ENCODE assay signal across 8 cellular contexts in the genomic region with DNA sequence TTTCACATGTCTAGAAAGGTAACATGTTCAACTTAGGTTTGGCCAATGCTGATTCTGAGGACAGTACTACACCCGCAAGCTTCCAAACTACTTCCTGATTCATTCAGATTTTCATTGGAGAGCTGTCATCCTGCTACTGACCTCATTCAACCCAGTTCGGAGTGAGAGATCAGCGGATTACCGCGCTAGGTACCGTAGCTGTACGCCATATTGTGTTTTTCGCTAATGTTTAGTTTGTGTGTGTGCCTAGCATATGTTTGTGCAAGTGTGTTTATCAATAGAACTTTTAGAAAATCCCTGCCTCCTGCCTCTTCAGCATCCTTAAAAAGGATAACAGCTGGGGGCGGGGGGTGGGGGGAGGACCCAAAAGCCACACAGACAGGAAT. TPM values are rescaled to one million over a fixed set of nuclear protein-coding genes. Genes with fewer than 3 reads are reported as not detected.
DNase-seq lines count a peak whose midpoint lies in the region; ATAC-seq and TF ChIP-seq lines count a peak whose summit lies in the region.

No MANE protein-coding gene starts in this region.

- H3K27me3 ChIP-seq in SJCRH30: no peaks in the 10 kb centered on the region
- no peaks in the 10 kb centered on the region for H3K27me3 ChIP-seq in left ventricle myocardium inferior (ENCODE audit: low read depth)

- no peak for TF ChIP-seq CTCF in LNCaP clone FGC (IDR thresholded peaks at IDR 0.05; ENCODE audit: control insufficient read depth, extremely low read depth, insufficient read depth)
- no peak for TF ChIP-seq CTCF in left ventricle myocardium inferior (IDR thresholded peaks at IDR 0.05; ENCODE audit: borderline replicate concordance)
- TF ChIP-seq CTCF in progenitor cell of endocrine pancreas (IDR thresholded peaks at IDR 0.05; ENCODE audit: unreplicated experiment): no peak

- H3K27ac Mint-ChIP-seq in progenitor cell of endocrine pancreas: peak overlapping the region; percentile 97

- no peaks in the 10 kb centered on the region for H3K9me3 Mint-ChIP-seq in progenitor cell of endocrine pancreas (ENCODE audit: low read depth)

- H3K36me3 ChIP-seq in SJCRH30 (no peaks in the 10 kb centered on the region), left ventricle myocardium inferior (no peaks in the 10 kb centered on the region)

- no peaks in the 10 kb centered on the region for H3K36me3 Mint-ChIP-seq in progenitor cell of endocrine pancreas (ENCODE audit: insufficient read depth)

- ATAC-seq in HG02763 (IDR thresholded peaks at IDR 0.05; ENCODE audit: unreplicated experiment) (no peak), GM21619 (IDR thresholded peaks at IDR 0.05; ENCODE audit: unreplicated experiment) (no peak)

- peak overlapping the region; percentile 86 for H3K4me3 ChIP-seq in LNCaP clone FGC (ENCODE audit: low read depth, low read length)
- peak overlapping the region; percentile 96 for H3K4me3 ChIP-seq in SJCRH30
- peak overlapping the region; percentile 86 for H3K4me3 ChIP-seq in left ventricle myocardium inferior

- no peaks in the 10 kb centered on the region for H3K27me3 Mint-ChIP-seq in progenitor cell of endocrine pancreas

- H3K27ac ChIP-seq in SJCRH30 (peak overlapping the region; percentile 98), left ventricle myocardium inferior (replicated peaks) (peak overlapping the region; percentile 98)

- peaks cover 13% of the 10 kb centered on the region for H3K4me1 ChIP-seq in SJCRH30
- peaks cover 51% of the 10 kb centered on the region for H3K4me1 ChIP-seq in left ventricle myocardium inferior

- H3K9me3 ChIP-seq in SJCRH30 (replicated peaks): peaks cover 5% of the 10 kb centered on the region
- no peaks in the 10 kb centered on the region for H3K9me3 ChIP-seq in left ventricle myocardium inferior (replicated peaks)

- peaks cover 5% of the 10 kb centered on the region for H3K4me1 Mint-ChIP-seq in progenitor cell of endocrine pancreas (ENCODE audit: low read depth)

- DNase-seq in Daoy (ENCODE audit: low read depth): peak; percentile 79
- peak; percentile 65 for DNase-seq in LNCaP clone FGC (ENCODE audit: low read depth)
- peak; percentile 69 to 82 for DNase-seq in SJCRH30
- DNase-seq in amniotic epithelial cell (ENCODE audit: low read depth): peak; percentile 93
- DNase-seq in left ventricle myocardium inferior: no peak
- DNase-seq in progenitor cell of endocrine pancreas (ENCODE audit: low spot score, unreplicated experiment): no peak

- H3K4me3 Mint-ChIP-seq in progenitor cell of endocrine pancreas (ENCODE audit: low read depth): peak overlapping the region; percentile 92

- intact Hi-C loops in left ventricle myocardium inferior (cut with micrococcal nuclease): loop anchor here (10.0 kb wide), 1 partner anchor 51 kb away; no protein-coding TSS in a partner anchor

RNA-seq across cellular contexts. Expression of gene ZBTB20, which starts 1.1 kb away (rescaled TPM):
- 2.5 and 5.5 TPM in 2 replicates for total RNA-seq in Daoy (2014; rRNA removed; shearing (Covaris generic))
- total RNA-seq in SJCRH30 (2014; rRNA removed; shearing (Covaris generic)): 5.3 and 7.7 TPM in 2 replicates
- 62.0 TPM for total RNA-seq in left ventricle myocardium inferior
- total RNA-seq in progenitor cell of endocrine pancreas: 27.3 and 27.8 TPM in 2 replicates

Comparison
In these comparisons a context has a peak if more than half of its experiments do, and no peak if none do; other contexts are left out.
1. DNase-seq: peak in Daoy (single experiment), LNCaP clone FGC (single experiment), SJCRH30 (2 of 2) and amniotic epithelial cell (single experiment); none in left ventricle myocardium inferior (single experiment) and progenitor cell of endocrine pancreas (single experiment).
2. Peak in every context shown above with its lines, with median percentiles within 50 percentile points of each other: H3K4me3 ChIP-seq.